In genomic region chr7:27097686-27098492, GRCh38 we compare ENCODE assay signal across 8 cellular contexts. TPM values are rescaled to one million over a fixed set of nuclear protein-coding genes. Genes with fewer than 3 reads are reported as not detected.
A peak's percentile ranks its signal among the peaks of the same experiment; 100 is the strongest.
DNase-seq lines count a peak whose midpoint lies in the region; ATAC-seq, FAIRE-seq and TF ChIP-seq lines count a peak whose summit lies in the region.

No MANE protein-coding gene starts in this region.

- TF ChIP-seq EP300 in H1 (IDR thresholded peaks at IDR 0.05; ENCODE audit: borderline replicate concordance in 1 of 2, low read depth in 2 of 2, low read length in 2 of 2) = no peak

- H3K4me1 Mint-ChIP-seq in CD14-positive monocyte = peaks cover 62% of the 10 kb centered on the region
- H3K4me1 Mint-ChIP-seq in natural killer cell treated with Interleukin-12 subunit alpha and Interleukin-12 subunit beta and Interleukin-15 and Interleukin-18, amount 100 ng/mL, for 72 hours (ENCODE audit: low read depth in 2 of 2) = peaks cover 33 to 54% of the 10 kb centered on the region in 2 donors

- H2BK120ac ChIP-seq in H1 (replicated peaks; ENCODE audit: low read depth, low read length) = no peak overlapping the region

- peaks cover 0 to 47% (median 20%) of the 10 kb centered on the region in 7 donors for H3K9me3 Mint-ChIP-seq in CD14-positive monocyte
- H3K9me3 Mint-ChIP-seq in natural killer cell treated with Interleukin-12 subunit alpha and Interleukin-12 subunit beta and Interleukin-15 and Interleukin-18, amount 100 ng/mL, for 72 hours = no peaks in the 10 kb centered on the region

- no peak overlapping the region for H4K91ac ChIP-seq in H1 (replicated peaks; ENCODE audit: insufficient read length, low read length)

- H2BK12ac ChIP-seq in H1 (ENCODE audit: low read depth, low read length) = no peak overlapping the region

- 5% methylated on average over 26 of the region's 26 CpGs; no CpG with 5 or more reads in 1 of the 2 experiments for WGBS in H1 (ENCODE audit: extremely low coverage in 1 of 2, insufficient coverage in 1 of 2, insufficient read length in 1 of 2, insufficient replicate concordance in 2 of 2, low coverage in 1 of 2, low lambda C conversion rate in 2 of 2, missing lambda C conversion rate in 1 of 2), 2 experiments

- CTCF ChIA-PET in H1 (lab: Charles Lee; ENCODE audit: partially characterized antibody) = interaction anchor here (0.5 to 12.1 kb wide), 13 partner anchors 10 to 246 kb away, joined by 3 to 123 read pairs (median 3); partner anchors contain the start of genes HOXA3, HOXA5 and HOXA6

- no peak overlapping the region for H3K56ac ChIP-seq in H1 (replicated peaks; ENCODE audit: insufficient read length, low read depth, low read length)

- H3K4me3 ChIP-seq in OCI-LY3 (ENCODE audit: low read length) (peak overlapping the region; percentile 99; the same call in 1 of the 2 replicates), H1 (ENCODE audit: extremely low read depth in 1 of 4, insufficient read depth in 2 of 4, low read depth in 3 of 4, low read length in 4 of 4) (no peak overlapping the region)

- H3K27ac Mint-ChIP-seq in CD14-positive monocyte = peak overlapping the region in 2 of 7 donors; percentile 82 to 92
- peak overlapping the region in 1 of 2 donors; percentile 84 for H3K27ac Mint-ChIP-seq in natural killer cell treated with Interleukin-12 subunit alpha and Interleukin-12 subunit beta and Interleukin-15 and Interleukin-18, amount 100 ng/mL, for 72 hours

- H3K9ac ChIP-seq in OCI-LY3 (ENCODE audit: low read length) (peak overlapping the region; percentile 86; the same call in 1 of the 2 replicates), H1 (replicated peaks in 1 of 4; ENCODE audit: extremely low read depth in 1 of 4, low read depth in 3 of 4, low read length in 3 of 4) (no peak overlapping the region)

- DNase-seq in CD14-positive monocyte (ENCODE audit: low spot score) = no peak
- peak in 1 of 2 experiments; percentile 72 for DNase-seq in H1 (ENCODE audit: low read depth in 1 of 2, low spot score in 2 of 2)
- no peak for DNase-seq in natural killer cell treated with Interleukin-12 subunit alpha and Interleukin-12 subunit beta and Interleukin-15 and Interleukin-18, amount 100 ng/mL, for 72 hours (ENCODE audit: low spot score)
- DNase-seq in GM13976 (ENCODE audit: low spot score) = no peak
- no peak for DNase-seq in stimulated activated CD8-positive, alpha-beta memory T cell treated with anti-CD3 and anti-CD28 coated beads, Interleukin-4, amount 100 ng/mL, for 48 hours

- peaks cover 73 to 88% (median 75%) of the 10 kb centered on the region in 3 donors for H3K27me3 Mint-ChIP-seq in CD14-positive monocyte (ENCODE audit: low read depth in 3 of 3)
- peaks cover 37 to 51% of the 10 kb centered on the region in 2 donors for H3K27me3 Mint-ChIP-seq in natural killer cell treated with Interleukin-12 subunit alpha and Interleukin-12 subunit beta and Interleukin-15 and Interleukin-18, amount 100 ng/mL, for 72 hours

- H3K79me2 ChIP-seq in OCI-LY3 (ENCODE audit: low read length) (peaks cover 19% of the 10 kb centered on the region), H1 (ENCODE audit: control insufficient read depth in 1 of 2, insufficient read depth in 2 of 2, low read length in 2 of 2) (no peaks in the 10 kb centered on the region)

- no peak overlapping the region for H3K23ac ChIP-seq in H1 (ENCODE audit: insufficient read length)

- H4K20me1 ChIP-seq in OCI-LY3 (ENCODE audit: insufficient read depth, low read length) (no peaks in the 10 kb centered on the region), H1 (replicated peaks in 1 of 2; ENCODE audit: control insufficient read depth in 1 of 2, insufficient read depth in 2 of 2, low read length in 2 of 2) (peaks cover 22 to 38% of the 10 kb centered on the region in 2 experiments)

- H3K14ac ChIP-seq in H1 (ENCODE audit: insufficient read length) = no peak overlapping the region

- H2AFZ ChIP-seq in OCI-LY3 (ENCODE audit: low read depth, low read length) = no peak overlapping the region
- no peak overlapping the region for H2AFZ ChIP-seq in H1 (ENCODE audit: low read length)

- no peak overlapping the region for H3K18ac ChIP-seq in H1 (ENCODE audit: extremely low read depth, low read length)

- H4K8ac ChIP-seq in H1 (ENCODE audit: extremely low read depth, insufficient read depth, low read length) = no peak overlapping the region; the same call in 1 of the 2 replicates

- no peak for TF ChIP-seq POLR2A in H1 (IDR thresholded peaks at IDR 0.05; ENCODE audit: control extremely low read depth in 1 of 2, low read depth in 2 of 2, low read length in 2 of 2)

- POLR2A ChIA-PET in H1 (lab: Charles Lee; ENCODE audit: partially characterized antibody) = interaction anchor here (1.2 kb wide), 1 partner anchor 11 kb away, joined by 3 read pairs; no protein-coding TSS in a partner anchor

- no peak overlapping the region; the same call in 1 of the 2 replicates for H2BK5ac ChIP-seq in H1 (ENCODE audit: low read depth, low read length)

- peaks cover 52 to 64% of the 10 kb centered on the region in 2 donors for H3K36me3 Mint-ChIP-seq in CD14-positive monocyte
- peaks cover 20% of the 10 kb centered on the region for H3K36me3 Mint-ChIP-seq in natural killer cell treated with Interleukin-12 subunit alpha and Interleukin-12 subunit beta and Interleukin-15 and Interleukin-18, amount 100 ng/mL, for 72 hours

- intact Hi-C loops in CD14-positive monocyte (cut with micrococcal nuclease) = loop anchor here (2.0 to 10.0 kb wide), 4 partner anchors 37 to 236 kb away; partner anchors contain the start of genes HOXA7 (in 1 of the 2) and SKAP2 (in 1 of the 2)

- H3K23me2 ChIP-seq in H1 (ENCODE audit: low read depth, low read length) = peaks cover 6% of the 10 kb centered on the region; the same call in 1 of the 2 replicates

- H3K27ac ChIP-seq in OCI-LY3 (ENCODE audit: low read length) (no peak overlapping the region), H1 (ENCODE audit: low read depth, low read length) (no peak overlapping the region)

- no peaks in the 10 kb centered on the region for H3K79me1 ChIP-seq in H1 (ENCODE audit: low read depth, low read length)

- H2BK15ac ChIP-seq in H1 (ENCODE audit: low read length) = no peak overlapping the region

- H3K36me3 ChIP-seq in OCI-LY3 (replicated peaks; ENCODE audit: low read depth, low read length) = no peaks in the 10 kb centered on the region
- H3K36me3 ChIP-seq in H1 (ENCODE audit: control insufficient read depth in 2 of 4, insufficient read depth in 4 of 4, low read length in 3 of 4) = peaks cover 0 to 6% (median 0%) of the 10 kb centered on the region in 4 experiments; a peak in 1 of 8 replicates

- H2AK5ac ChIP-seq in H1 (ENCODE audit: low read depth, low read length) = no peak overlapping the region

- in situ Hi-C loops in GM13976 (cut with MboI; ENCODE audit: low sequenced_read_pairs, unreplicated experiment) = no loop called here

- peak overlapping the region; percentile 89 to 95 for H3K4me3 Mint-ChIP-seq in CD14-positive monocyte
- peak overlapping the region; percentile 87 for H3K4me3 Mint-ChIP-seq in natural killer cell treated with Interleukin-12 subunit alpha and Interleukin-12 subunit beta and Interleukin-15 and Interleukin-18, amount 100 ng/mL, for 72 hours

- no peaks in the 10 kb centered on the region for H3K9me3 ChIP-seq in OCI-LY3 (ENCODE audit: insufficient read depth, low read length)
- H3K9me3 ChIP-seq in H1 (ENCODE audit: insufficient read depth in 2 of 2, low read depth in 1 of 2, low read length in 1 of 2) = no peaks in the 10 kb centered on the region

- peak overlapping the region; percentile 94 for H3K4me2 ChIP-seq in OCI-LY3 (ENCODE audit: low read length)
- H3K4me2 ChIP-seq in H1 (ENCODE audit: insufficient read depth in 1 of 2, low read depth in 2 of 2, low read length in 2 of 2) = peak overlapping the region; percentile 1 to 17; a peak in 2 of 4 replicates

- no peak for TF ChIP-seq CTCF in CD14-positive monocyte (IDR thresholded peaks at IDR 0.05)
- TF ChIP-seq CTCF in OCI-LY3 (IDR thresholded peaks at IDR 0.05; ENCODE audit: low read depth, low read length) = no peak
- no peak for TF ChIP-seq CTCF in H1 (IDR thresholded peaks at IDR 0.05; ENCODE audit: control extremely low read depth in 1 of 3, insufficient read depth in 1 of 3, low read depth in 1 of 3, low read length in 3 of 3)
- TF ChIP-seq CTCF in GM13976 (IDR thresholded peaks at IDR 0.05; ENCODE audit: borderline replicate concordance, control extremely low read depth, extremely low read depth, insufficient read depth, missing control alignments) = no peak

- no peak overlapping the region for H2BK20ac ChIP-seq in H1 (ENCODE audit: low read length)

- no peaks in the 10 kb centered on the region for H3K27me3 ChIP-seq in OCI-LY3 (ENCODE audit: low read depth, low read length)
- peaks cover 93 to 100% (median 99%) of the 10 kb centered on the region in 4 experiments for H3K27me3 ChIP-seq in H1 (replicated peaks in 1 of 4; ENCODE audit: control insufficient read depth in 3 of 4, extremely low read depth in 1 of 4, insufficient read depth in 3 of 4, low read length in 3 of 4)

- peaks cover 20% of the 10 kb centered on the region for H3K4me1 ChIP-seq in OCI-LY3 (ENCODE audit: low read length)
- peaks cover 0 to 19% (median 13%) of the 10 kb centered on the region in 4 experiments; a peak in 6 of 7 replicates for H3K4me1 ChIP-seq in H1 (replicated peaks in 1 of 4; ENCODE audit: control insufficient read depth in 3 of 4, insufficient read depth in 4 of 4, low read length in 3 of 4)

- H4K5ac ChIP-seq in H1 (ENCODE audit: insufficient read length, low read depth, low read length) = no peak overlapping the region

- H3K4ac ChIP-seq in H1 (replicated peaks; ENCODE audit: insufficient read length, low read depth, low read length) = no peak overlapping the region

- no peak for TF ChIP-seq RAD21 in H1 (IDR thresholded peaks at IDR 0.05 in 1 of 2, conservative IDR thresholded peaks at IDR 0.05 in 1 of 2; ENCODE audit: low read depth in 2 of 2, low read length in 2 of 2)

- FAIRE-seq in H1 (lab: Jason Lieb, UNC) = no peak

- no peak for ATAC-seq in natural killer cell treated with Interleukin-12 subunit alpha and Interleukin-12 subunit beta and Interleukin-15 and Interleukin-18, amount 100 ng/mL, for 72 hours
- no peak for ATAC-seq in GM18873 (IDR thresholded peaks at IDR 0.05; ENCODE audit: low FRiP score, unreplicated experiment)
- ATAC-seq in GM21529 (IDR thresholded peaks at IDR 0.05; ENCODE audit: unreplicated experiment) = no peak

RNA-seq across cellular contexts. Expression of gene HOXA1, which starts 2.1 kb away (rescaled TPM):
- polyA plus RNA-seq in CD14-positive monocyte (under 1 TPM in 1 of 2 donors, not detected in 1; 0.11 TPM), H1 (2011; rRNA removed) (not detected in 2 replicates)
- not detected in 2 replicates for total RNA-seq in H1 (2021; fragmentation: NEBNext Ultra II Directional; extraction: Animal tissue kit (Norgen Biotek cat#: 25700))
- not detected for polyA plus RNA-seq in H1 (2011; cell fraction: cytosol; rRNA removed)
- polyA plus RNA-seq in H1 (2011; cell fraction: nucleus; rRNA removed) = not detected
- not detected in 4 replicates for polyA plus RNA-seq in H1 (2012, experiment 1 of 2)
- polyA plus RNA-seq in H1 (2012, experiment 2 of 2) = not detected
- not detected for polyA plus RNA-seq in H1 (2013, experiment 1 of 2)
- polyA plus RNA-seq in H1 (2013, experiment 2 of 2) = 0.06 TPM
- polyA minus RNA-seq in H1 (2011; rRNA and poly(A)+ RNA removed) = not detected in 2 replicates
- not detected for polyA minus RNA-seq in H1 (2011; cell fraction: cytosol; rRNA and poly(A)+ RNA removed)
- not detected for polyA minus RNA-seq in H1 (2011; cell fraction: nucleus; rRNA and poly(A)+ RNA removed)
- under 1 TPM; 0.36 to 0.78 TPM for total RNA-seq in natural killer cell treated with Interleukin-12 subunit alpha and Interleukin-12 subunit beta and Interleukin-15 and Interleukin-18, amount 100 ng/mL, for 72 hours

RNA-seq across cellular contexts. Expression of gene HOXA2, which starts 4.6 kb away (rescaled TPM):
- not detected for polyA plus RNA-seq in CD14-positive monocyte
- total RNA-seq in H1 (2021; fragmentation: NEBNext Ultra II Directional; extraction: Animal tissue kit (Norgen Biotek cat#: 25700)) = not detected in 2 replicates
- not detected in 2 replicates for polyA plus RNA-seq in H1 (2011; rRNA removed)
- polyA plus RNA-seq in H1 (2011; cell fraction: cytosol; rRNA removed) = not detected
- polyA plus RNA-seq in H1 (2011; cell fraction: nucleus; rRNA removed) = not detected
- not detected in 4 replicates for polyA plus RNA-seq in H1 (2012, experiment 1 of 2)
- not detected for polyA plus RNA-seq in H1 (2012, experiment 2 of 2)
- polyA plus RNA-seq in H1 (2013, experiment 1 of 2) = not detected
- polyA plus RNA-seq in H1 (2013, experiment 2 of 2) = not detected
- polyA minus RNA-seq in H1 (2011; rRNA and poly(A)+ RNA removed) = not detected in 2 replicates
- not detected for polyA minus RNA-seq in H1 (2011; cell fraction: cytosol; rRNA and poly(A)+ RNA removed)
- not detected for polyA minus RNA-seq in H1 (2011; cell fraction: nucleus; rRNA and poly(A)+ RNA removed)
- total RNA-seq in natural killer cell treated with Interleukin-12 subunit alpha and Interleukin-12 subunit beta and Interleukin-15 and Interleukin-18, amount 100 ng/mL, for 72 hours = not detected

RNA-seq across cellular contexts. Expression of gene HOXA4, which starts 32.7 kb away (rescaled TPM):
- not detected for polyA plus RNA-seq in CD14-positive monocyte
- total RNA-seq in H1 (2021; fragmentation: NEBNext Ultra II Directional; extraction: Animal tissue kit (Norgen Biotek cat#: 25700)) = not detected in 2 replicates
- not detected in 2 replicates for polyA plus RNA-seq in H1 (2011; rRNA removed)
- not detected for polyA plus RNA-seq in H1 (2011; cell fraction: cytosol; rRNA removed)
- polyA plus RNA-seq in H1 (2011; cell fraction: nucleus; rRNA removed) = not detected
- polyA plus RNA-seq in H1 (2012, experiment 1 of 2) = not detected in 4 replicates
- not detected for polyA plus RNA-seq in H1 (2012, experiment 2 of 2)
- polyA plus RNA-seq in H1 (2013, experiment 1 of 2) = not detected
- polyA plus RNA-seq in H1 (2013, experiment 2 of 2) = not detected
- not detected in 2 replicates for polyA minus RNA-seq in H1 (2011; rRNA and poly(A)+ RNA removed)
- not detected for polyA minus RNA-seq in H1 (2011; cell fraction: cytosol; rRNA and poly(A)+ RNA removed)
- polyA minus RNA-seq in H1 (2011; cell fraction: nucleus; rRNA and poly(A)+ RNA removed) = not detected
- under 1 TPM in 1 of 2 donors, not detected in 1; 0.55 TPM for total RNA-seq in natural killer cell treated with Interleukin-12 subunit alpha and Interleukin-12 subunit beta and Interleukin-15 and Interleukin-18, amount 100 ng/mL, for 72 hours

RNA-seq across cellular contexts. Expression of gene HOXA5, which starts 45.6 kb away (rescaled TPM):
- 1 to 10 TPM in 1 of 2 donors, under 1 TPM in 1; 0.85 to 1.8 TPM for polyA plus RNA-seq in CD14-positive monocyte
- not detected in 2 replicates for total RNA-seq in H1 (2021; fragmentation: NEBNext Ultra II Directional; extraction: Animal tissue kit (Norgen Biotek cat#: 25700))
- not detected in 2 replicates for polyA plus RNA-seq in H1 (2011; rRNA removed)
- polyA plus RNA-seq in H1 (2011; cell fraction: cytosol; rRNA removed) = not detected
- not detected for polyA plus RNA-seq in H1 (2011; cell fraction: nucleus; rRNA removed)
- polyA plus RNA-seq in H1 (2012, experiment 1 of 2) = not detected in 4 replicates
- not detected for polyA plus RNA-seq in H1 (2012, experiment 2 of 2)
- not detected for polyA plus RNA-seq in H1 (2013, experiment 1 of 2)
- polyA plus RNA-seq in H1 (2013, experiment 2 of 2) = not detected
- not detected in 2 replicates for polyA minus RNA-seq in H1 (2011; rRNA and poly(A)+ RNA removed)
- polyA minus RNA-seq in H1 (2011; cell fraction: cytosol; rRNA and poly(A)+ RNA removed) = not detected
- not detected for polyA minus RNA-seq in H1 (2011; cell fraction: nucleus; rRNA and poly(A)+ RNA removed)
- under 1 TPM; 0.33 to 0.64 TPM for total RNA-seq in natural killer cell treated with Interleukin-12 subunit alpha and Interleukin-12 subunit beta and Interleukin-15 and Interleukin-18, amount 100 ng/mL, for 72 hours

RNA-seq across cellular contexts. Expression of gene HOXA6, which starts 49.7 kb away (rescaled TPM):
- polyA plus RNA-seq in CD14-positive monocyte (not detected), H1 (2011; rRNA removed) (not detected in 2 replicates)
- not detected in 2 replicates for total RNA-seq in H1 (2021; fragmentation: NEBNext Ultra II Directional; extraction: Animal tissue kit (Norgen Biotek cat#: 25700))
- not detected for polyA plus RNA-seq in H1 (2011; cell fraction: cytosol; rRNA removed)
- polyA plus RNA-seq in H1 (2011; cell fraction: nucleus; rRNA removed) = not detected
- polyA plus RNA-seq in H1 (2012, experiment 1 of 2) = not detected in 4 replicates
- not detected for polyA plus RNA-seq in H1 (2012, experiment 2 of 2)
- not detected for polyA plus RNA-seq in H1 (2013, experiment 1 of 2)
- polyA plus RNA-seq in H1 (2013, experiment 2 of 2) = not detected
- not detected in 2 replicates for polyA minus RNA-seq in H1 (2011; rRNA and poly(A)+ RNA removed)
- not detected for polyA minus RNA-seq in H1 (2011; cell fraction: cytosol; rRNA and poly(A)+ RNA removed)
- not detected for polyA minus RNA-seq in H1 (2011; cell fraction: nucleus; rRNA and poly(A)+ RNA removed)
- under 1 TPM in 1 of 2 donors, not detected in 1; 0.81 TPM for total RNA-seq in natural killer cell treated with Interleukin-12 subunit alpha and Interleukin-12 subunit beta and Interleukin-15 and Interleukin-18, amount 100 ng/mL, for 72 hours
